Comparison of ENCODE assay signal across 1 cellular context in genomic region chr7:4610768-4611467, GRCh38.
TF ChIP-seq lines count a peak whose summit lies in the region.

No MANE protein-coding gene starts in this region.

TF ChIP-seq in K562, 482 proteins besides CTCF, POLR2A, EP300 and RAD21 (continued from another document and continues in another):
- no peak for TF ChIP-seq GMEB1 (CRISPR knock-in tag; IDR thresholded peaks at IDR 0.05)
- no peak for TF ChIP-seq LARP7 (IDR thresholded peaks at IDR 0.05)
- TF ChIP-seq HNRNPK (IDR thresholded peaks at IDR 0.05; ENCODE audit: low read depth, low read length, poor library complexity, severe bottlenecking) = no peak
- no peak for TF ChIP-seq ZFX (CRISPR knock-in tag; IDR thresholded peaks at IDR 0.05)
- TF ChIP-seq KLF10 (CRISPR knock-in tag; IDR thresholded peaks at IDR 0.05) = no peak
- no peak for TF ChIP-seq E2F6 (IDR thresholded peaks at IDR 0.05; ENCODE audit: borderline replicate concordance in 1 of 2, extremely low read depth in 1 of 2, insufficient read depth in 1 of 2, insufficient read length in 1 of 2, low read depth in 1 of 2, low read length in 1 of 2, poor library complexity in 1 of 2, severe bottlenecking in 1 of 2)
- no peak for TF ChIP-seq PYGO2 (tag; IDR thresholded peaks at IDR 0.05)
- TF ChIP-seq MEIS2 (IDR thresholded peaks at IDR 0.05; ENCODE audit: partially characterized antibody) = no peak
- no peak for TF ChIP-seq ZZZ3 (IDR thresholded peaks at IDR 0.05)
- no peak for TF ChIP-seq GABPB1 (CRISPR knock-in tag; IDR thresholded peaks at IDR 0.05)
- no peak for TF ChIP-seq NFE2 (IDR thresholded peaks at IDR 0.05; ENCODE audit: low read depth)
- TF ChIP-seq ZBTB40 (IDR thresholded peaks at IDR 0.05) = no peak
- no peak for TF ChIP-seq ZBTB40 (CRISPR knock-in tag; IDR thresholded peaks at IDR 0.05)
- TF ChIP-seq ZBTB43 (CRISPR knock-in tag; IDR thresholded peaks at IDR 0.05) = no peak
- TF ChIP-seq ZNF146 (CRISPR knock-in tag; IDR thresholded peaks at IDR 0.05; ENCODE audit: unreplicated experiment) = no peak
- TF ChIP-seq STAG1 (CRISPR knock-in tag; IDR thresholded peaks at IDR 0.05; ENCODE audit: borderline replicate concordance) = peak; percentile 48; the same call in 1 of the 2 replicates
- TF ChIP-seq THRA (IDR thresholded peaks at IDR 0.05) = no peak
- no peak for TF ChIP-seq NELFE (IDR thresholded peaks at IDR 0.05; ENCODE audit: insufficient read depth, insufficient read length)
- no peak for TF ChIP-seq SRSF1 (IDR thresholded peaks at IDR 0.05; ENCODE audit: low read depth, low read length)
- TF ChIP-seq TSHZ1 (CRISPR knock-in tag; IDR thresholded peaks at IDR 0.05) = no peak
- no peak for TF ChIP-seq ARID3B (CRISPR knock-in tag; IDR thresholded peaks at IDR 0.05; ENCODE audit: borderline replicate concordance)
- TF ChIP-seq PTRF (tag; IDR thresholded peaks at IDR 0.05) = no peak
- no peak for TF ChIP-seq CHAMP1 (IDR thresholded peaks at IDR 0.05)
- TF ChIP-seq CREM (IDR thresholded peaks at IDR 0.05; ENCODE audit: low read depth) = peak; percentile 53; the same call in 1 of the 2 replicates
- TF ChIP-seq ZNF696 (CRISPR knock-in tag; conservative IDR thresholded peaks at IDR 0.05) = no peak
- TF ChIP-seq YY1 (IDR thresholded peaks at IDR 0.05; ENCODE audit: borderline replicate concordance in 1 of 3, control insufficient read depth in 1 of 3, extremely low read depth in 1 of 3, insufficient read depth in 3 of 3, insufficient read length in 1 of 3, insufficient replicate concordance in 2 of 3, low read depth in 1 of 3, low read length in 2 of 3) = no peak
- no peak for TF ChIP-seq E2F1 (CRISPR knock-in tag; IDR thresholded peaks at IDR 0.05)
- TF ChIP-seq ZSCAN29 (IDR thresholded peaks at IDR 0.05) = no peak
- TF ChIP-seq ZNF436 (CRISPR knock-in tag; IDR thresholded peaks at IDR 0.05) = no peak
- no peak for TF ChIP-seq ZNF79 (CRISPR knock-in tag; IDR thresholded peaks at IDR 0.05; ENCODE audit: low read depth)
- TF ChIP-seq NCOA6 (IDR thresholded peaks at IDR 0.05) = no peak
- TF ChIP-seq DPF2 (IDR thresholded peaks at IDR 0.05) = no peak
- TF ChIP-seq BCL6 (CRISPR knock-in tag; IDR thresholded peaks at IDR 0.05) = no peak
- TF ChIP-seq MEF2A (IDR thresholded peaks at IDR 0.05; ENCODE audit: control insufficient read depth, low read depth, low read length) = no peak
- no peak for TF ChIP-seq FIP1L1 (IDR thresholded peaks at IDR 0.05; ENCODE audit: low read depth, low read length, poor library complexity, severe bottlenecking)
- no peak for TF ChIP-seq MCM5 (IDR thresholded peaks at IDR 0.05; ENCODE audit: low read depth)
- no peak for TF ChIP-seq SETDB1 (IDR thresholded peaks at IDR 0.05; ENCODE audit: low read length)
